In the genomic region with DNA sequence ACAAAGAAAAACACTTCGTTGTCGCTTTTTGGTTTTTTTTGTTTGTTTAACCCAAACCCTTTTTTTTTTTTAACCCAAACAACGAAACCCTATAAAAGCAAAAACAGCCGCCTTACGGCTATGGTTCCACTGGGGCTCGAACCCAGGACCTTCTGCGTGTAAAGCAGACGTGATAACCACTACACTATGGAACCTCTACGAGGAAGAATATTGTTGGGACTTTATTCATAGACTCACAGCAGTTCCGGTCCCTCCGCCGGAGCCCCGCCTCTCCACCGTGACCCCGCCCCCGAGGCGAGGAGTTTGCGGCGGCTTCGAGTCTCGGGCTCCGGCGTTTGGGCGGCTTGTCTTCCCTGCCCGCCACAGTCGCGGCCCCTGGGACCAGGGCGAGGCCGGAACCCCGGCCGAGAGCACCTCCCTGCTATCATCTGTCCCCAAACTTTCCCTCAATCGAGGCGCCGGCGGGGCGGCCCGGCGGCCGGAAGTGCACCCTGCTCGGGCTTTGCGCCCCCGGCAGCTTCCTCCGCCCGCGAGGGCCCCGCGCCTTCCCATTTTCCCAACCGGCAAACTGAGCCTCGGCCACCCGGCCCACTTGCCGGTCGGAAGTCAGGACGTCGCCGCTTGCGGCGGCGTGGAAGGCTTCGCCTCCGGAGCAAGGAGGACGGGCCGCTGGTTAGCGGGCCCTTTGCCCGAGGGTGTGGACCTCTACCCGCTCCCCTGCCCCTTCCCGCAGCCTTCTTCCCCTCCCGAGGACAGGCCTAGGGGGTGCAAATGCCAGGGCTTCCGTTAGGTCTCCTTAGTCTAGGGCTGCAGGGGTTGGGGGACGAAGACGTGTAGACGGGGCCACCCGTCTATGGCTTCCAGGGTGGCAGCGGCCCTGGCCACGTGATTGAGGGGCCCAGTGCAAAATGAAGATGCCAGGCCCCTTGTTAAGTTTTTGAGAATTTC, we compare ENCODE assay signal across 8 cellular contexts. TPM values are rescaled to one million over a fixed set of nuclear protein-coding genes. Genes with fewer than 3 reads are reported as not detected.
A peak's percentile ranks its signal among the peaks of the same experiment; 100 is the strongest.
DNase-seq lines count a peak whose midpoint lies in the region; ATAC-seq, FAIRE-seq and TF ChIP-seq lines count a peak whose summit lies in the region.

No MANE protein-coding gene starts in this region.

- CTCF ChIA-PET in WTC11 (lab: Charles Lee): interaction anchor here (0.8 to 1.7 kb wide), 7 partner anchors 8 to 288 kb away, joined by 3 to 10 read pairs (median 4); a partner anchor contains a TSS

- peak overlapping the region; percentile 70 for H3K4me3 Mint-ChIP-seq in WTC11

- H3K4me3 ChIP-seq in cardiac fibroblast (replicated peaks in 1 of 2; ENCODE audit: low read depth in 2 of 2, low read length in 2 of 2): peak overlapping the region; percentile 55

- H3K36me3 Mint-ChIP-seq in WTC11: no peaks in the 10 kb centered on the region

- FAIRE-seq in islet of Langerhans (lab: Jason Lieb, UNC): peak; percentile 9

- TF ChIP-seq CTCF in WTC11 (IDR thresholded peaks at IDR 0.05) (no peak), cardiac fibroblast (IDR thresholded peaks at IDR 0.05; ENCODE audit: low read depth, low read length) (no peak)

- peak; percentile 70 for DNase-seq in A172 (ENCODE audit: low spot score)
- DNase-seq in NCI-H2029 (lab: John Stamatoyannopoulos, UW): peak; percentile 48
- DNase-seq in WTC11 (ENCODE audit: low spot score): peak; percentile 67
- DNase-seq in cardiac fibroblast (ENCODE audit: low read depth in 2 of 2): peak; percentile 79 to 80
- peak; percentile 56 to 62 for DNase-seq in stimulated activated CD4-positive, alpha-beta T cell treated with anti-CD3 and anti-CD28 coated beads, Interleukin-12 subunit alpha, Interleukin-12 subunit beta, amount 100 ng/mL, for 24 hours (ENCODE audit: low read depth in 2 of 2)

- peak; percentile 76 for ATAC-seq in GM18508 (IDR thresholded peaks at IDR 0.05; ENCODE audit: insufficient read depth, unreplicated experiment)
- ATAC-seq in HG02973 (IDR thresholded peaks at IDR 0.05; ENCODE audit: unreplicated experiment): peak; percentile 73
- ATAC-seq in WTC11: peak; percentile 75

- no peaks in the 10 kb centered on the region for H3K27me3 Mint-ChIP-seq in WTC11 (ENCODE audit: low read depth)

- H3K4me1 Mint-ChIP-seq in WTC11: peaks cover 11% of the 10 kb centered on the region

- POLR2A ChIA-PET in WTC11 (lab: Charles Lee): no interaction called here

- H3K27ac Mint-ChIP-seq in WTC11: no peak overlapping the region

- no peaks in the 10 kb centered on the region for H3K9me3 Mint-ChIP-seq in WTC11

TF ChIP-seq in WTC11, 78 proteins besides CTCF, POLR2A, EP300 and RAD21:
- TF ChIP-seq NFATC4 (CRISPR knock-in tag; IDR thresholded peaks at IDR 0.05) (no peak), OVOL2 (CRISPR knock-in tag; IDR thresholded peaks at IDR 0.05; ENCODE audit: borderline replicate concordance) (no peak), ETV6 (CRISPR knock-in tag; IDR thresholded peaks at IDR 0.05) (no peak), ESRRA (CRISPR knock-in tag; IDR thresholded peaks at IDR 0.05; ENCODE audit: borderline replicate concordance) (no peak), TEAD1 (CRISPR knock-in tag; IDR thresholded peaks at IDR 0.05) (0 out of 2 replicates have a peak, but pooled peaks have one; percentile 41), GTF2I (CRISPR knock-in tag; conservative IDR thresholded peaks at IDR 0.05) (peak; percentile 71; the same call in 1 of the 2 replicates), FOXP1 (CRISPR knock-in tag; IDR thresholded peaks at IDR 0.05; ENCODE audit: borderline replicate concordance) (0 out of 2 replicates have a peak, but pooled peaks have one; percentile 6), NR1H2 (CRISPR knock-in tag; IDR thresholded peaks at IDR 0.05) (no peak), ZNF232 (CRISPR knock-in tag; IDR thresholded peaks at IDR 0.05) (no peak), SP1 (CRISPR knock-in tag; conservative IDR thresholded peaks at IDR 0.05) (peak; percentile 59; the same call in 1 of the 2 replicates), NR3C1 (CRISPR knock-in tag; conservative IDR thresholded peaks at IDR 0.05; ENCODE audit: low read depth) (no peak)
- TF ChIP-seq, protein P1, sequence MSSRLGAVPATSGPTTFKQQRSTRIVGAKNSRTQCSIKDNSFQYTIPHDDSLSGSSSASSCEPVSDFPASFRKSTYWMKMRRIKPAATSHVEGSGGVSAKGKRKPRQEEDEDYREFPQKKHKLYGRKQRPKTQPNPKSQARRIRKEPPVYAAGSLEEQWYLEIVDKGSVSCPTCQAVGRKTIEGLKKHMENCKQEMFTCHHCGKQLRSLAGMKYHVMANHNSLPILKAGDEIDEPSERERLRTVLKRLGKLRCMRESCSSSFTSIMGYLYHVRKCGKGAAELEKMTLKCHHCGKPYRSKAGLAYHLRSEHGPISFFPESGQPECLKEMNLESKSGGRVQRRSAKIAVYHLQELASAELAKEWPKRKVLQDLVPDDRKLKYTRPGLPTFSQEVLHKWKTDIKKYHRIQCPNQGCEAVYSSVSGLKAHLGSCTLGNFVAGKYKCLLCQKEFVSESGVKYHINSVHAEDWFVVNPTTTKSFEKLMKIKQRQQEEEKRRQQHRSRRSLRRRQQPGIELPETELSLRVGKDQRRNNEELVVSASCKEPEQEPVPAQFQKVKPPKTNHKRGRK (CRISPR knock-in tag; IDR thresholded peaks at IDR 0.05; ENCODE audit: borderline replicate concordance): no peak
- TF ChIP-seq, protein P2, sequence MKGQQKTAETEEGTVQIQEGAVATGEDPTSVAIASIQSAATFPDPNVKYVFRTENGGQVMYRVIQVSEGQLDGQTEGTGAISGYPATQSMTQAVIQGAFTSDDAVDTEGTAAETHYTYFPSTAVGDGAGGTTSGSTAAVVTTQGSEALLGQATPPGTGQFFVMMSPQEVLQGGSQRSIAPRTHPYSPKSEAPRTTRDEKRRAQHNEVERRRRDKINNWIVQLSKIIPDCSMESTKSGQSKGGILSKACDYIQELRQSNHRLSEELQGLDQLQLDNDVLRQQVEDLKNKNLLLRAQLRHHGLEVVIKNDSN (CRISPR knock-in tag; IDR thresholded peaks at IDR 0.05): 0 out of 2 replicates have a peak, but pooled peaks have one; percentile 12
- TF ChIP-seq, protein P3, sequence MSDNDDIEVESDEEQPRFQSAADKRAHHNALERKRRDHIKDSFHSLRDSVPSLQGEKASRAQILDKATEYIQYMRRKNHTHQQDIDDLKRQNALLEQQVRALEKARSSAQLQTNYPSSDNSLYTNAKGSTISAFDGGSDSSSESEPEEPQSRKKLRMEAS (CRISPR knock-in tag; IDR thresholded peaks at IDR 0.05): 0 out of 2 replicates have a peak, but pooled peaks have one; percentile 34
- TF ChIP-seq, protein P4, sequence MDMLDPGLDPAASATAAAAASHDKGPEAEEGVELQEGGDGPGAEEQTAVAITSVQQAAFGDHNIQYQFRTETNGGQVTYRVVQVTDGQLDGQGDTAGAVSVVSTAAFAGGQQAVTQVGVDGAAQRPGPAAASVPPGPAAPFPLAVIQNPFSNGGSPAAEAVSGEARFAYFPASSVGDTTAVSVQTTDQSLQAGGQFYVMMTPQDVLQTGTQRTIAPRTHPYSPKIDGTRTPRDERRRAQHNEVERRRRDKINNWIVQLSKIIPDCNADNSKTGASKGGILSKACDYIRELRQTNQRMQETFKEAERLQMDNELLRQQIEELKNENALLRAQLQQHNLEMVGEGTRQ (CRISPR knock-in tag; IDR thresholded peaks at IDR 0.05): 0 out of 2 replicates have a peak, but pooled peaks have one; percentile 36
- TF ChIP-seq, protein P5, sequence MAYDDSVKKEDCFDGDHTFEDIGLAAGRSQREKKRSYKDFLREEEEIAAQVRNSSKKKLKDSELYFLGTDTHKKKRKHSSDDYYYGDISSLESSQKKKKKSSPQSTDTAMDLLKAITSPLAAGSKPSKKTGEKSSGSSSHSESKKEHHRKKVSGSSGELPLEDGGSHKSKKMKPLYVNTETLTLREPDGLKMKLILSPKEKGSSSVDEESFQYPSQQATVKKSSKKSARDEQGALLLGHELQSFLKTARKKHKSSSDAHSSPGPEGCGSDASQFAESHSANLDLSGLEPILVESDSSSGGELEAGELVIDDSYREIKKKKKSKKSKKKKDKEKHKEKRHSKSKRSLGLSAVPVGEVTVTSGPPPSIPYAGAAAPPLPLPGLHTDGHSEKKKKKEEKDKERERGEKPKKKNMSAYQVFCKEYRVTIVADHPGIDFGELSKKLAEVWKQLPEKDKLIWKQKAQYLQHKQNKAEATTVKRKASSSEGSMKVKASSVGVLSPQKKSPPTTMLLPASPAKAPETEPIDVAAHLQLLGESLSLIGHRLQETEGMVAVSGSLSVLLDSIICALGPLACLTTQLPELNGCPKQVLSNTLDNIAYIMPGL (CRISPR knock-in tag; IDR thresholded peaks at IDR 0.05): peak; percentile 62; the same call in 1 of the 2 replicates
- TF ChIP-seq, protein P6, sequence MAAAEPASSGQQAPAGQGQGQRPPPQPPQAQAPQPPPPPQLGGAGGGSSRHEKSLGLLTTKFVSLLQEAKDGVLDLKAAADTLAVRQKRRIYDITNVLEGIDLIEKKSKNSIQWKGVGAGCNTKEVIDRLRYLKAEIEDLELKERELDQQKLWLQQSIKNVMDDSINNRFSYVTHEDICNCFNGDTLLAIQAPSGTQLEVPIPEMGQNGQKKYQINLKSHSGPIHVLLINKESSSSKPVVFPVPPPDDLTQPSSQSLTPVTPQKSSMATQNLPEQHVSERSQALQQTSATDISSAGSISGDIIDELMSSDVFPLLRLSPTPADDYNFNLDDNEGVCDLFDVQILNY (CRISPR knock-in tag; IDR thresholded peaks at IDR 0.05): no peak

RNA-seq across cellular contexts. Expression of a gene that starts 3.2 kb away (rescaled TPM):
- not detected in 2 replicates for total RNA-seq in A172 (2014; rRNA removed; shearing (Covaris generic))
- total RNA-seq in WTC11 (2021): 0.07 TPM in 1 of 3 replicates, not detected in the others

RNA-seq across cellular contexts. Expression of a gene that starts 32.4 kb away (rescaled TPM):
- 0.05 TPM in 1 of 2 replicates, not detected in the other for total RNA-seq in A172 (2014; rRNA removed; shearing (Covaris generic))
- 0.31 to 1.2 TPM (median 0.94 TPM) in 3 replicates for total RNA-seq in WTC11 (2021)

Comparison
In these comparisons a context has a peak if more than half of its experiments do, and no peak if none do; other contexts are left out.
1. Peak in every context shown above with its lines: DNase-seq, ATAC-seq and H3K4me3 ChIP-seq.